In genomic region chr1:25820247-25821111, GRCh38 we compare ENCODE assay signal across 8 cellular contexts. TPM values are rescaled to one million over a fixed set of nuclear protein-coding genes. Genes with fewer than 3 reads are reported as not detected.
DNase-seq lines count a peak whose midpoint lies in the region; ATAC-seq and TF ChIP-seq lines count a peak whose summit lies in the region.

No MANE protein-coding gene starts in this region.

- POLR2A ChIA-PET in activated CD4-positive, alpha-beta memory T cell treated with anti-CD3 and anti-CD28 coated beads for 36 hours (lab: Charles Lee), result interaction anchor here (0.9 to 2.2 kb wide), 9 partner anchors 13 to 390 kb away, joined by 3 to 8 read pairs (median 5); partner anchors contain the start of genes AUNIP, PAFAH2 and PAQR7

- H3K9me3 Mint-ChIP-seq in activated CD4-positive, alpha-beta memory T cell treated with anti-CD3 and anti-CD28 coated beads for 36 hours, result no peaks in the 10 kb centered on the region

- DNase-seq in NCI-H2171 treated with DMSO at 0.1 percent for 48 hours (lab: John Stamatoyannopoulos, UW) (peak; percentile 48), mucosa of gallbladder (ENCODE audit: low spot score) (peak; percentile 61)
- DNase-seq in activated CD4-positive, alpha-beta memory T cell treated with anti-CD3 and anti-CD28 coated beads for 36 hours, result peak; percentile 84
- DNase-seq in effector CD4-positive, alpha-beta T cell, result peak; percentile 60
- peak; percentile 72 for DNase-seq in stimulated activated naive CD8-positive, alpha-beta T cell treated with anti-CD3 and anti-CD28 coated beads, Interleukin-15, Interleukin-2, amounts not matched to agents 100 U/mL and 50 U/mL, for 24 hours

- H3K4me3 Mint-ChIP-seq in activated CD4-positive, alpha-beta memory T cell treated with anti-CD3 and anti-CD28 coated beads for 36 hours, result peak overlapping the region; percentile 95

- TF ChIP-seq CTCF in 22Rv1 (IDR thresholded peaks at IDR 0.05), result no peak

- H3K27ac ChIP-seq in 22Rv1, result peak overlapping the region; percentile 96

- H3K36me3 Mint-ChIP-seq in activated CD4-positive, alpha-beta memory T cell treated with anti-CD3 and anti-CD28 coated beads for 36 hours, result no peaks in the 10 kb centered on the region

- peak; percentile 56 for TF ChIP-seq POLR2A in GM15510 (IDR thresholded peaks at IDR 0.05; ENCODE audit: borderline replicate concordance, extremely low read depth, insufficient read length)

- no peaks in the 10 kb centered on the region for H3K27me3 Mint-ChIP-seq in activated CD4-positive, alpha-beta memory T cell treated with anti-CD3 and anti-CD28 coated beads for 36 hours

- CTCF ChIA-PET in activated CD4-positive, alpha-beta memory T cell treated with anti-CD3 and anti-CD28 coated beads for 36 hours (lab: Charles Lee), result interaction anchor here (0.9 to 2.6 kb wide), 10 partner anchors 11 to 349 kb away, joined by 3 to 7 read pairs (median 4); partner anchors contain the start of genes PAFAH2 and ZNF593

- intact Hi-C loops in activated CD4-positive, alpha-beta memory T cell treated with anti-CD3 and anti-CD28 coated beads for 36 hours (cut with micrococcal nuclease), result loop anchor here (1.0 to 5.0 kb wide), 4 partner anchors 38 to 178 kb away; partner anchors contain the start of genes AUNIP, PAFAH2 and STMN1

- peak; percentile 39 for ATAC-seq in HG02884 (IDR thresholded peaks at IDR 0.05; ENCODE audit: unreplicated experiment)
- ATAC-seq in stimulated activated naive CD8-positive, alpha-beta T cell treated with anti-CD3 and anti-CD28 coated beads, Interleukin-15, Interleukin-2, amounts not matched to agents 100 U/mL and 50 U/mL, for 24 hours, result peak; percentile 71

- H3K4me1 Mint-ChIP-seq in activated CD4-positive, alpha-beta memory T cell treated with anti-CD3 and anti-CD28 coated beads for 36 hours (ENCODE audit: low read depth), result peaks cover 33% of the 10 kb centered on the region

- H3K27ac Mint-ChIP-seq in activated CD4-positive, alpha-beta memory T cell treated with anti-CD3 and anti-CD28 coated beads for 36 hours, result peak overlapping the region; percentile 89

RNA-seq across cellular contexts. Expression of gene MTFR1L, which starts 0.7 kb away (rescaled TPM):
- 10 to 100 TPM; 28.0 to 31.1 TPM for total RNA-seq in activated CD4-positive, alpha-beta memory T cell treated with anti-CD3 and anti-CD28 coated beads for 36 hours
- total RNA-seq in mucosa of gallbladder, result 77.1 TPM

RNA-seq across cellular contexts. Expression of gene SELENON, which starts 20.5 kb away (rescaled TPM):
- 10 to 100 TPM; 26.8 to 26.9 TPM for total RNA-seq in activated CD4-positive, alpha-beta memory T cell treated with anti-CD3 and anti-CD28 coated beads for 36 hours
- total RNA-seq in mucosa of gallbladder, result 69.7 TPM

RNA-seq across cellular contexts. Expression of gene AUNIP, which starts 38.8 kb away (rescaled TPM):
- 10 to 100 TPM in 1 of 2 experiments, 1 to 10 TPM in 1; 7.8 to 10.1 TPM for total RNA-seq in activated CD4-positive, alpha-beta memory T cell treated with anti-CD3 and anti-CD28 coated beads for 36 hours
- 0.26 TPM for total RNA-seq in mucosa of gallbladder

RNA-seq across cellular contexts. Expression of gene PAQR7, which starts 55.0 kb away (rescaled TPM):
- total RNA-seq in activated CD4-positive, alpha-beta memory T cell treated with anti-CD3 and anti-CD28 coated beads for 36 hours, result 1 to 10 TPM; 4.1 to 4.2 TPM
- total RNA-seq in mucosa of gallbladder, result 39.7 TPM

Comparison
In these comparisons a context has a peak if more than half of its experiments do, and no peak if none do; other contexts are left out.
1. Peak in every context shown above with its lines: DNase-seq, ATAC-seq and H3K27ac ChIP-seq.